8 cellular contexts compared by ENCODE assay signal in the genomic region with DNA sequence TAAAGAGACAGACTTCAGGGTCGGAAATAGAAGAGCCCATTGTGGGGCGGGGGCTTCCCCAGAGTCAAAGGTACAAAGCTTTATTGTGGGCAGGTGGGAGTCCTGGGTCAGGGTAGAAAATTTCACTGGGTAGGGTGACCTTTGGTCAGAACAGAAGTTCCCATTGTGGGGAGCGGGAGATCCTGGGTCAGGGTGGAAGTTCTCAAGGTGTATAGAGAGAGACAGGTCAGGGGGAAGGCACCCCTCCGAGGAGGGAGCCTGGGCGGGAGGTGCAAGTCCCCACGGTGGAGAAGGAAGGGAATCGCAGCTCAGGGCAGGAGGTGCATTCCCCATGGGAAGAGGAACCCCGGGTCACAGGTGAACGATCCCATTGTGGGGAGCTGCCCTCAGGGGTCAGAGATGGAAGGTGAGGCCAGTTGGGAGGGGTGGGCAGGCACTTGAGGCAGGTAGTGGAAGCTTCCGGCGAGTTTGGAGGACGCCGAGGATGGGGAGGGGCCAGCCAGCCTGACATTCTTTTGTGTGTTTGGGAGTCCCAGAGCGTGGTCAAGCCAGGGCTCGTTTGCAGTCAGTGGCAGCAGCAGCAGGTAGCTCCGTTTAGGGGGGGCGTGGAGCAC. TPM values are rescaled to one million over a fixed set of nuclear protein-coding genes. Genes with fewer than 3 reads are reported as not detected.
DNase-seq lines count a peak whose midpoint lies in the region; ATAC-seq, FAIRE-seq and TF ChIP-seq lines count a peak whose summit lies in the region.

No MANE protein-coding gene starts in this region.

- H3K9me3 Mint-ChIP-seq in dendritic cell treated with granulocyte-macrophage colony-stimulating factor and Interleukin-4, amounts not matched to agents 40 ng/mL and 50 ng/mL, for 4 days = no peaks in the 10 kb centered on the region
- no peaks in the 10 kb centered on the region for H3K9me3 Mint-ChIP-seq in memory B cell

- H3K4me1 Mint-ChIP-seq in dendritic cell treated with granulocyte-macrophage colony-stimulating factor and Interleukin-4, amounts not matched to agents 40 ng/mL and 50 ng/mL, for 4 days (ENCODE audit: low read depth) = peaks cover 51% of the 10 kb centered on the region
- peaks cover 19% of the 10 kb centered on the region for H3K4me1 Mint-ChIP-seq in memory B cell

- TF ChIP-seq POLR2A in upper lobe of left lung (IDR thresholded peaks at IDR 0.05) = no peak

- H3K9ac ChIP-seq in SK-N-MC (ENCODE audit: insufficient read length) = peak overlapping the region; percentile 88

- H3K4me1 ChIP-seq in upper lobe of left lung = peaks cover 26 to 37% (median 32%) of the 10 kb centered on the region in 4 donors

- H3K27ac Mint-ChIP-seq in dendritic cell treated with granulocyte-macrophage colony-stimulating factor and Interleukin-4, amounts not matched to agents 40 ng/mL and 50 ng/mL, for 4 days = peak overlapping the region; percentile 88
- peak overlapping the region; percentile 94 for H3K27ac Mint-ChIP-seq in memory B cell

- H3K27ac ChIP-seq in SK-N-MC (peak overlapping the region; percentile 40; the same call in 1 of the 2 replicates), upper lobe of left lung (peak overlapping the region; percentile 64 to 88 (median 83))

- peak overlapping the region; percentile 92 for H3K4me3 Mint-ChIP-seq in dendritic cell treated with granulocyte-macrophage colony-stimulating factor and Interleukin-4, amounts not matched to agents 40 ng/mL and 50 ng/mL, for 4 days
- peak overlapping the region; percentile 97 for H3K4me3 Mint-ChIP-seq in memory B cell

- 5% methylated on average over 14 to 17 of the region's 17 CpGs for WGBS in upper lobe of left lung, 2 donors

- no peak for TF ChIP-seq EP300 in upper lobe of left lung (IDR thresholded peaks at IDR 0.05)

- peaks cover 84% of the 10 kb centered on the region for H3K36me3 Mint-ChIP-seq in dendritic cell treated with granulocyte-macrophage colony-stimulating factor and Interleukin-4, amounts not matched to agents 40 ng/mL and 50 ng/mL, for 4 days (ENCODE audit: low read depth)
- H3K36me3 Mint-ChIP-seq in memory B cell = peaks cover 20% of the 10 kb centered on the region

- no peaks in the 10 kb centered on the region for H3K27me3 Mint-ChIP-seq in dendritic cell treated with granulocyte-macrophage colony-stimulating factor and Interleukin-4, amounts not matched to agents 40 ng/mL and 50 ng/mL, for 4 days
- no peaks in the 10 kb centered on the region for H3K27me3 Mint-ChIP-seq in memory B cell

- ATAC-seq in memory B cell (ENCODE audit: low read depth) = peak; percentile 21
- ATAC-seq in upper lobe of left lung (ENCODE audit: low FRiP score in 2 of 2) = peak; percentile 31 to 33
- no peak for ATAC-seq in HG02588 (IDR thresholded peaks at IDR 0.05; ENCODE audit: unreplicated experiment)
- no peak for ATAC-seq in HG02938 (IDR thresholded peaks at IDR 0.05; ENCODE audit: unreplicated experiment)

- H3K9me3 ChIP-seq in SK-N-MC (ENCODE audit: low read depth, low read length) (no peaks in the 10 kb centered on the region), upper lobe of left lung (no peaks in the 10 kb centered on the region)

- intact Hi-C loops in dendritic cell treated with granulocyte-macrophage colony-stimulating factor and Interleukin-4, amounts not matched to agents 40 ng/mL and 50 ng/mL, for 4 days (cut with micrococcal nuclease) = loop anchor here (1.0 kb wide), 2 partner anchors 9 to 13 kb away; partner anchors contain the start of genes GALE and PITHD1

- H3K36me3 ChIP-seq in SK-N-MC (ENCODE audit: insufficient read depth, low read length) (peaks cover 21% of the 10 kb centered on the region), upper lobe of left lung (peaks cover 23 to 56% (median 40%) of the 10 kb centered on the region in 4 donors)

- no peak for FAIRE-seq in GM19239 (lab: Jason Lieb, UNC)

- DNase-seq in AG08396 (ENCODE audit: low spot score) = peak; percentile 50
- peak; percentile 50 for DNase-seq in GM19239 (ENCODE audit: insufficient read length, low spot score)
- no peak for DNase-seq in SK-N-MC (ENCODE audit: low read depth, low spot score)
- DNase-seq in memory B cell (ENCODE audit: low spot score in 2 of 2) = peak in 1 of 2 donors; percentile 27
- peak in 1 of 2 donors; percentile 65 for DNase-seq in upper lobe of left lung

- H3K4me3 ChIP-seq in SK-N-MC (peak overlapping the region; percentile 82), upper lobe of left lung (peak overlapping the region; percentile 58 to 89 (median 78))

- no peak for TF ChIP-seq CTCF in upper lobe of left lung (IDR thresholded peaks at IDR 0.05)

- no peaks in the 10 kb centered on the region for H3K27me3 ChIP-seq in upper lobe of left lung

RNA-seq across cellular contexts. Expression of gene LYPLA2, which starts 0.6 kb away (rescaled TPM):
- total RNA-seq in upper lobe of left lung = 10 to 100 TPM; 38.5 to 84.1 (median 59.9) TPM

RNA-seq across cellular contexts. Expression of gene GALE, which starts 9.0 kb away (rescaled TPM):
- total RNA-seq in upper lobe of left lung = 10 to 100 TPM; 49.2 to 95.0 (median 59.7) TPM

RNA-seq across cellular contexts. Expression of gene PITHD1, which starts 13.3 kb away (rescaled TPM):
- 10 to 100 TPM; 29.5 to 57.0 (median 45.1) TPM for total RNA-seq in upper lobe of left lung

RNA-seq across cellular contexts. Expression of gene HMGCL, which starts 33.7 kb away (rescaled TPM):
- 10 to 100 TPM; 27.5 to 53.3 (median 36.5) TPM for total RNA-seq in upper lobe of left lung

RNA-seq across cellular contexts. Expression of gene ELOA, which starts 48.3 kb away (rescaled TPM):
- 10 to 100 TPM; 43.2 to 71.2 (median 59.0) TPM for total RNA-seq in upper lobe of left lung

Comparison
In these comparisons a context has a peak if more than half of its experiments do, and no peak if none do; other contexts are left out.
1. ATAC-seq: peak in memory B cell (single experiment) and upper lobe of left lung (2 of 2); none in HG02588 (single experiment) and HG02938 (single experiment).